25 cellular contexts compared by ENCODE assay signal in the genomic region with DNA sequence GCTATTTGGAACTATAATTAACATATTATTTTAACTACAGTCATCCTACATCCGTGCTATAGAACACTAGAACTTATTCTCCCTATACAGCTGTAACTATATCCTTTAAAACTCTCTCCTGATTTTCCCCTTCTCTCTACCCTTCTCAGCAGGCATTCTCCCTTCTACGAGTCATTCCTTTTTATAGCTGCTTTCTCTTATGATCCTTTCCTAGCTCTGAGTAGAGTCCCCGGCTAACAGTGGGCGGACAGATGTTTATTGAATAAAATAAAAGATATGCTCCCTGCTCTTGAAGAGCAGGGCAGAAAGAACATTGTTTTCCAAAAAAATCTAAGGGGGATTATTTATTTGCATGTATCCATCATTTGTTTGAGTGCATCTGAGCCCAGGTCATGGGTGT.
"Had no signal": no experiment of that assay in that cellular context is flagged by ENCODE, and none has a peak within 500 bp of the region (broad histone marks: within the 10 kb centered on the region; RNA-seq: fewer than 3 reads in every experiment).

No MANE protein-coding gene starts in this region.

- DNase-seq: activated CD4-positive, alpha-beta memory T cell treated with anti-CD3 and anti-CD28 coated beads, Interleukin-2, amount 10 ng/mL, durations not matched to agents 7 days and 5 days; activated CD4-positive, alpha-beta T cell treated with anti-CD3 and anti-CD28 coated beads for 1 hour; activated CD4-positive, alpha-beta T cell treated with anti-CD3 and anti-CD28 coated beads for 4 hours; activated CD4-positive, alpha-beta T cell treated with anti-CD3 and anti-CD28 coated beads, Interleukin-2, amount 10 ng/mL, durations not matched to agents 7 days and 5 days; activated CD4-positive, alpha-beta T cell treated with anti-CD3 and anti-CD28 coated beads, Interleukin-2, amount 50 U/mL, for 4 hours; activated CD8-positive, alpha-beta memory T cell treated with anti-CD3 and anti-CD28 coated beads, Interleukin-2, amount 50 U/mL, for 48 hours; activated effector memory CD4-positive, alpha-beta T cell treated with Interleukin-2 at 50 U/mL for 16 hours; activated gamma-delta T cell treated with Interleukin-2 at 50 U/mL for 16 hours; activated naive CD4-positive, alpha-beta T cell treated with anti-CD3 and anti-CD28 coated beads, Interleukin-2, amount 50 U/mL, for 16 hours; activated naive CD4-positive, alpha-beta T cell treated with Interleukin-2 at 50 U/mL for 16 hours; activated T-cell treated with anti-CD3 and anti-CD28 coated beads, Interleukin-2, amount 50 U/mL, for 4 hours; amniotic stem cell; anterior cingulate cortex; body of pancreas; colonic mucosa; effector CD8-positive, alpha-beta T cell; esophagus squamous epithelium; foreskin melanocyte; heart right ventricle; T-helper 2 cell had no signal

- H3K36me3 ChIP-seq: colonic mucosa, esophagus squamous epithelium, gastroesophageal sphincter, heart right ventricle had no signal

- H3K4me1 ChIP-seq: body of pancreas, colonic mucosa, esophagus squamous epithelium, gastroesophageal sphincter, heart right ventricle had no signal

- H3K27ac ChIP-seq: body of pancreas, colonic mucosa, epithelial cell of prostate, esophagus squamous epithelium, gastroesophageal sphincter, heart right ventricle, VCaP had no signal

- H3K9me3 ChIP-seq: body of pancreas, colonic mucosa, esophagus squamous epithelium, gastroesophageal sphincter, heart right ventricle had no signal

- H3K4me3 ChIP-seq: body of pancreas, colonic mucosa, esophagus squamous epithelium, gastroesophageal sphincter, heart right ventricle had no signal

- ATAC-seq: activated T-cell treated with anti-CD3 and anti-CD28 coated beads, Interleukin-2, amount 50 U/mL, for 4 hours; activated T-helper 17 cell treated with anti-CD3 and anti-CD28 coated beads, Interleukin-2, amount 50 U/mL, for 72 hours; body of pancreas; gastroesophageal sphincter; WTC11 had no signal

- H3K27me3 ChIP-seq: body of pancreas, colonic mucosa, esophagus squamous epithelium, gastroesophageal sphincter, heart right ventricle had no signal
